8 cellular contexts compared by ENCODE assay signal in the genomic region with DNA sequence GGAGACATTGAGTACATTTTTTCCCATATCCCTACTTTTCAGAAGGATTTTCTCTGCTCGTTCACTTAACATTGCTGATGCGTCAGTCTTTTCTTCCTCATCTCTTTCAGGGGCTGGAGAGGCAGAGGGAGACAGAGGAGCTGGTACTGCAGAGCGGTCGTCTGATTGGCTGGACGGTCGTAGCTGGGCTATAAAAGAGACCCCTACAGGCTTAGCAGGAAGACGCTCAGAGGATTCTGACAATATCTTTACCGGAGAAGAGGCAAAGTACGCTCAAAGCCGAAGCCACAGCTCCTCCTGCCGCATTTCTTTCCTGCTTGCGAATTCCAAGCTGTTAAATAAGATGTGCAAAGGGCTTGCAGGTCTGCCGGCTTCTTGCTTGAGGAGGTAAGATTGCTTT. TPM values are rescaled to one million over a fixed set of nuclear protein-coding genes. Genes with fewer than 3 reads are reported as not detected.
A peak's percentile ranks its signal among the peaks of the same experiment; 100 is the strongest.
DNase-seq lines count a peak whose midpoint lies in the region; ATAC-seq, FAIRE-seq and TF ChIP-seq lines count a peak whose summit lies in the region.

A gene (plus strand): TSS at position 220 of the 400 bp plus-strand sequence. CDS start 124 bp downstream, at position 344.

- H3K79me2 ChIP-seq in keratinocyte (ENCODE audit: control insufficient read depth, insufficient read depth, low read length): no peaks in the 10 kb centered on the region

- H3K27me3 ChIP-seq in keratinocyte (ENCODE audit: control insufficient read depth, extremely low read depth, insufficient read depth, low read length) (no peaks in the 10 kb centered on the region), stomach smooth muscle (ENCODE audit: control insufficient read depth in 1 of 2, insufficient read depth in 2 of 2, low read length in 2 of 2) (no peaks in the 10 kb centered on the region)

- H4K20me1 ChIP-seq in keratinocyte (ENCODE audit: control insufficient read depth, extremely low read depth, insufficient read depth, low read length): no peaks in the 10 kb centered on the region

- peaks cover 13% of the 10 kb centered on the region for H3K4me1 ChIP-seq in keratinocyte (ENCODE audit: control insufficient read depth, extremely low read depth, insufficient read depth, low read length)
- peaks cover 6% of the 10 kb centered on the region for H3K4me1 ChIP-seq in stomach smooth muscle (ENCODE audit: control insufficient read depth, insufficient read depth, low read length)

- peak within 1 kb of the TSS in 2 of 3 experiments; percentile 8 to 40 for H3K4me3 ChIP-seq in keratinocyte (ENCODE audit: control insufficient read depth in 2 of 3, extremely low read depth in 1 of 3, insufficient read depth in 2 of 3, low read depth in 1 of 3, low read length in 3 of 3)
- peak within 1 kb of the TSS; percentile 83 to 98 for H3K4me3 ChIP-seq in stomach smooth muscle (ENCODE audit: low read length in 2 of 2)

- peak within 1 kb of the TSS; percentile 70 for H3K4me2 ChIP-seq in keratinocyte (ENCODE audit: control insufficient read depth, extremely low read depth, insufficient read depth, low read depth, low read length)

- DNase-seq in AG20443 (ENCODE audit: low spot score): peak; percentile 88
- DNase-seq in NCI-H146 (lab: John Stamatoyannopoulos, UW): peak; percentile 90
- peak; percentile 25 for DNase-seq in cerebellar cortex (ENCODE audit: low spot score)
- no peak for DNase-seq in keratinocyte (ENCODE audit: low read depth, low spot score)
- no peak for DNase-seq in NCI-H345 treated with DMSO at 0.1 percent for 48 hours (lab: John Stamatoyannopoulos, UW; ENCODE audit: unreplicated experiment)

- peak within 1 kb of the TSS; percentile 27 for H2AFZ ChIP-seq in keratinocyte (ENCODE audit: control insufficient read depth, low read length)

- FAIRE-seq in keratinocyte (lab: Jason Lieb, UNC): peak; percentile 84

- H3K9ac ChIP-seq in keratinocyte (ENCODE audit: control insufficient read depth, extremely low read depth, insufficient read depth, low read length): no peak within 1 kb of the TSS
- peak within 1 kb of the TSS; percentile 51 to 74 for H3K9ac ChIP-seq in stomach smooth muscle (ENCODE audit: low read length in 2 of 2)

- dilution Hi-C loops in keratinocyte (cut with MboI; ENCODE audit: extremely low pct_ligation_motif_present, low sequenced_read_pairs): no loop called here

- H3K36me3 ChIP-seq in keratinocyte (ENCODE audit: control insufficient read depth in 2 of 2, extremely low read depth in 1 of 2, insufficient read depth in 2 of 2, low read length in 2 of 2) (no peaks in the 10 kb centered on the region), stomach smooth muscle (ENCODE audit: control insufficient read depth in 2 of 2, insufficient read depth in 2 of 2, low read length in 2 of 2) (peaks cover 10 to 12% of the 10 kb centered on the region in 2 donors)

- ATAC-seq in HG03196 (IDR thresholded peaks at IDR 0.05; ENCODE audit: unreplicated experiment) (no peak), GM18502 (IDR thresholded peaks at IDR 0.05; ENCODE audit: poor library complexity, unreplicated experiment) (no peak)

- no peaks in the 10 kb centered on the region for H3K9me1 ChIP-seq in keratinocyte (ENCODE audit: control insufficient read depth, extremely low read depth, insufficient read depth, low read length)

- peak; percentile 43 to 80 (median 47) for TF ChIP-seq CTCF in keratinocyte (optimal IDR thresholded peaks at IDR 0.05 in 1 of 3, IDR thresholded peaks at IDR 0.05 in 1 of 3, conservative IDR thresholded peaks at IDR 0.05 in 1 of 3; ENCODE audit: extremely low read depth in 1 of 3, insufficient read depth in 2 of 3, low read length in 3 of 3)

- no peaks in the 10 kb centered on the region for H3K9me3 ChIP-seq in keratinocyte (ENCODE audit: control insufficient read depth, low read depth, low read length)
- no peaks in the 10 kb centered on the region for H3K9me3 ChIP-seq in stomach smooth muscle (ENCODE audit: control insufficient read depth in 2 of 2, low read length in 2 of 2)

- H3K27ac ChIP-seq in keratinocyte (ENCODE audit: control insufficient read depth, insufficient read depth, low read length) (no peak within 1 kb of the TSS), stomach smooth muscle (ENCODE audit: low read length) (peak within 1 kb of the TSS; percentile 37)

RNA-seq across cellular contexts. Expression of the gene that starts here (rescaled TPM):
- polyA plus RNA-seq in keratinocyte: 0.23 to 1.1 TPM (median 0.90 TPM) in 3 replicates
- not detected for polyA plus RNA-seq in keratinocyte (2011; ENCODE audit: low read depth)
- polyA plus RNA-seq in keratinocyte (2011; cell fraction: cytosol; rRNA removed): 0.17 and 0.30 TPM in 2 replicates
- 0.16 and 0.42 TPM in 2 replicates for polyA plus RNA-seq in keratinocyte (2011; cell fraction: nucleus; rRNA removed)
- 0.55 TPM in 1 of 2 replicates, not detected in the other for polyA plus RNA-seq in keratinocyte (2012; ENCODE audit: low replicate concordance)
- polyA minus RNA-seq in keratinocyte: 0.10 to 0.70 TPM (median 0.26 TPM) in 3 replicates
- not detected for polyA minus RNA-seq in keratinocyte (2011; cell fraction: cytosol; rRNA and poly(A)+ RNA removed)
- polyA minus RNA-seq in keratinocyte (2011; cell fraction: nucleus; rRNA and poly(A)+ RNA removed): 0.42 TPM in 1 of 2 replicates, not detected in the other

Comparison
In these comparisons a context has a peak if more than half of its experiments do, and no peak if none do; other contexts are left out.
1. DNase-seq: peak in AG20443 (single experiment), NCI-H146 (single experiment) and cerebellar cortex (single experiment); none in keratinocyte (single experiment) and NCI-H345 treated with DMSO at 0.1 percent for 48 hours (single experiment).